ENCODE assay signal across 17 cellular contexts in the genomic region with DNA sequence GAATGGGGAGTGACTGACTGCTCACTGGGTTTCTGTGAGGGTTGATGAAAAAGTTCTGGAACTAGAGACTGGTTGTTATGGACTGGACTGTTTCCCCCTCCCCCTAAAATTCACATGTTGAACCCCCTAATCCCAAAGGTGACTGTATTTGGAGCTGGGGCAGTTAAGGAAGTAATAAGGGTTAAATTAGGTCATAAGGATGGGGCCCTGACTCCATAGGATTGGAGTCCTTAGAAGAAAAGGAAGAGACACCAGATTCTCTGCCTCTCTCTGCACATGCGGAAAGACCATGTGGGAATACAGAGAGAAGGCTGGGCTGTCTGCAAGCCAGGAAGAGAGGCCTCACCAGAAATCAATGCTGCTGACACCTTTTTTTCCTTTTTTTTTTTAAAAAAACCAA.
"Had no signal": no experiment of that assay in that cellular context is flagged by ENCODE, and none has a peak within 500 bp of the region (broad histone marks: within the 10 kb centered on the region; RNA-seq: fewer than 3 reads in every experiment).

No MANE protein-coding gene starts in this region.

- ATAC-seq: stimulated activated memory B cell treated with anti-CD40 and anti-IgM and Interleukin-4, amounts not matched to agents 10 μg/mL and 1 μg/mL and 100 μg/mL, for 72 hours; stimulated activated naive CD8-positive, alpha-beta T cell treated with anti-CD3 and anti-CD28 coated beads, Interleukin-15, amount 100 ng/mL, for 72 hours had no signal

- H3K4me1 ChIP-seq: right atrium auricular region, tibial nerve, uterus had no signal

- H3K4me2 ChIP-seq: hepatocyte had no signal

- H3K36me3 ChIP-seq: left ventricle myocardium inferior, ovary, right atrium auricular region, tibial nerve, uterus had no signal

- H3K27ac ChIP-seq: hepatocyte, left ventricle myocardium inferior, ovary, right atrium auricular region, tibial nerve, uterus had no signal

- FAIRE-seq: small intestine had no signal

- DNase-seq: naive B cell; small intestine; stimulated activated CD4-positive, alpha-beta T cell treated with anti-CD3 and anti-CD28 coated beads, Interleukin-1b, Interleukin-23, amount 100 ng/mL, for 48 hours; stimulated activated CD4-positive, alpha-beta T cell treated with anti-CD3 and anti-CD28 coated beads, Interleukin-2, amount 100 ng/mL, for 48 hours; stimulated activated CD4-positive, alpha-beta T cell treated with anti-CD3 and anti-CD28 coated beads, Interleukin-4, amount 100 ng/mL, for 4 hours; stimulated activated CD8-positive, alpha-beta memory T cell treated with anti-CD3 and anti-CD28 coated beads, Interleukin-4, amount 100 ng/mL, for 48 hours; stimulated activated naive CD4-positive, alpha-beta T cell treated with Interleukin-2 at 50 U/mL for 16 hours; stimulated activated naive CD8-positive, alpha-beta T cell treated with anti-CD3 and anti-CD28 coated beads, Interleukin-15, amount 100 ng/mL, for 72 hours; uterus had no signal

- H3K9me3 ChIP-seq: ovary, right atrium auricular region, uterus had no signal

- H3K27me3 ChIP-seq: heart right ventricle, hepatocyte, ovary, right atrium auricular region, tibial nerve, uterus had no signal

- H3K4me3 ChIP-seq: hepatocyte, left ventricle myocardium inferior, lung, ovary, right atrium auricular region, tibial nerve, uterus had no signal

- H3K79me2 ChIP-seq: hepatocyte had no signal
